19 cellular contexts compared by ENCODE assay signal in genomic region chr4:82789377-82789776, GRCh38. TPM values are rescaled to one million over a fixed set of nuclear protein-coding genes. Genes with fewer than 3 reads are reported as not detected.
DNase-seq lines count a peak whose midpoint lies in the region; ATAC-seq and TF ChIP-seq lines count a peak whose summit lies in the region.
"Had no signal": no experiment of that assay in that cellular context is flagged by ENCODE, and none has a peak within 500 bp of the region (broad histone marks: within the 10 kb centered on the region; RNA-seq: fewer than 3 reads in every experiment).

No MANE protein-coding gene starts in this region.

- DNase-seq in right atrium auricular region (ENCODE audit: low spot score) = peak; percentile 32
- DNase-seq in left ventricle myocardium superior = no peak
- peak; percentile 51 for DNase-seq in endodermal cell
- DNase-seq in NCI-H1417 treated with DMSO at 0.1 percent for 48 hours (lab: John Stamatoyannopoulos, UW) = no peak
- DNase-seq in nephron progenitor cell = no peak
- DNase-seq: 8988T; Caco-2; CD4-positive, alpha-beta T cell; HFFc6; KBM-7; NCI-H1417; NCI-H187 treated with DMSO at 0.1 percent for 48 hours; NCI-H345; NCI-H524 treated with DMSO at 0.1 percent for 48 hours; SHP77 had no signal

- H3K27me3 ChIP-seq in right atrium auricular region = no peaks in the 10 kb centered on the region
- H3K27me3 ChIP-seq in endodermal cell (ENCODE audit: control insufficient read depth, insufficient read depth, low read length, poor library complexity, severe bottlenecking) = peaks cover 71% of the 10 kb centered on the region

- no peaks in the 10 kb centered on the region for H3K9me3 ChIP-seq in right atrium auricular region
- peaks cover 10% of the 10 kb centered on the region for H3K9me3 ChIP-seq in endodermal cell (ENCODE audit: control insufficient read depth, low read length)
- H3K9me3 ChIP-seq: Caco-2 had no signal

- H3K9me3 Mint-ChIP-seq in endodermal cell (peaks cover 5% of the 10 kb centered on the region), nephron (no peaks in the 10 kb centered on the region), nephron progenitor cell (no peaks in the 10 kb centered on the region)
- H3K9me3 Mint-ChIP-seq: CD4-positive, alpha-beta T cell; HFFc6 had no signal

- peaks cover 87% of the 10 kb centered on the region for H3K27me3 Mint-ChIP-seq in endodermal cell (ENCODE audit: insufficient read depth)
- peaks cover 13% of the 10 kb centered on the region for H3K27me3 Mint-ChIP-seq in nephron (ENCODE audit: low read depth)
- H3K27me3 Mint-ChIP-seq in nephron progenitor cell (ENCODE audit: low read depth, poor library complexity) = peaks cover 41% of the 10 kb centered on the region

- H3K4me1 Mint-ChIP-seq in endodermal cell (peaks cover 50% of the 10 kb centered on the region), nephron (peaks cover 50% of the 10 kb centered on the region), nephron progenitor cell (peaks cover 25% of the 10 kb centered on the region)

- H3K4me3 Mint-ChIP-seq in endodermal cell = no peak overlapping the region
- H3K4me3 Mint-ChIP-seq in nephron = no peak overlapping the region
- H3K4me3 Mint-ChIP-seq in nephron progenitor cell = no peak overlapping the region
- H3K4me3 Mint-ChIP-seq: CD4-positive, alpha-beta T cell; HFFc6 had no signal

- H3K27ac Mint-ChIP-seq in endodermal cell (no peak overlapping the region), nephron (peak overlapping the region in 2 of 3 experiments; percentile 31 to 58), nephron progenitor cell (no peak overlapping the region)
- H3K27ac Mint-ChIP-seq: CD4-positive, alpha-beta T cell; HFFc6 had no signal

- H3K36me3 ChIP-seq in right atrium auricular region (no peaks in the 10 kb centered on the region), endodermal cell (ENCODE audit: control insufficient read depth, insufficient read depth, low read length) (no peaks in the 10 kb centered on the region)

- H3K4me1 ChIP-seq in right atrium auricular region (peaks cover 0 to 13% of the 10 kb centered on the region in 2 donors), endodermal cell (ENCODE audit: control insufficient read depth, insufficient read depth, low read length) (peaks cover 13% of the 10 kb centered on the region)

- intact Hi-C loops in left ventricle myocardium superior (cut with micrococcal nuclease) = no loop called here

- H3K27ac ChIP-seq in right atrium auricular region = no peak overlapping the region
- H3K27ac ChIP-seq in endodermal cell (ENCODE audit: low read depth, low read length) = no peak overlapping the region

- H3K36me3 Mint-ChIP-seq in endodermal cell (ENCODE audit: low read depth) (no peaks in the 10 kb centered on the region), nephron (ENCODE audit: low read depth) (no peaks in the 10 kb centered on the region), nephron progenitor cell (ENCODE audit: low read depth) (peaks cover 11% of the 10 kb centered on the region)

- ATAC-seq in left ventricle myocardium superior (no peak), GM19463 (IDR thresholded peaks at IDR 0.05; ENCODE audit: unreplicated experiment) (no peak), GM21367 (IDR thresholded peaks at IDR 0.05; ENCODE audit: unreplicated experiment) (no peak)
- ATAC-seq: HepG2 had no signal

- TF ChIP-seq CTCF in right atrium auricular region (IDR thresholded peaks at IDR 0.05) (no peak), endodermal cell (conservative IDR thresholded peaks at IDR 0.05) (no peak), nephron (IDR thresholded peaks at IDR 0.05; ENCODE audit: unreplicated experiment in 3 of 3) (no peak), nephron progenitor cell (IDR thresholded peaks at IDR 0.05) (no peak)

- H3K4me3 ChIP-seq in right atrium auricular region (no peak overlapping the region), endodermal cell (ENCODE audit: low read length) (no peak overlapping the region)

- WGBS in endodermal cell (ENCODE audit: insufficient coverage in 1 of 2, insufficient read length in 1 of 2), 2 experiments = 45 to 65% methylated on average over 4 to 5 of the region's 5 CpGs

- H3K9ac ChIP-seq in endodermal cell (ENCODE audit: extremely low read depth, low read length, poor library complexity, severe bottlenecking) = no peak overlapping the region

RNA-seq across cellular contexts. Expression of gene SCD5, which starts 9.2 kb away (rescaled TPM):
- 10 to 100 TPM in 1 of 2 donors, 1 to 10 TPM in 1; 9.7 to 14.0 TPM for total RNA-seq in right atrium auricular region
- total RNA-seq in left ventricle myocardium superior = 2.7 TPM
- total RNA-seq in endodermal cell = 1 to 10 TPM; 3.2 to 5.2 TPM
- polyA plus RNA-seq in endodermal cell (2013, experiment 1 of 2) = 20.3 TPM
- 21.8 TPM for polyA plus RNA-seq in endodermal cell (2013, experiment 2 of 2)
- total RNA-seq: HepG2 had no signal
- polyA plus RNA-seq: HepG2 had no signal

Comparison
In these comparisons a context has a peak if more than half of its experiments do, and no peak if none do; other contexts are left out.
1. DNase-seq: peak in right atrium auricular region (single experiment) and endodermal cell (single experiment); none in left ventricle myocardium superior (single experiment), NCI-H1417 treated with DMSO at 0.1 percent for 48 hours (single experiment) and nephron progenitor cell (single experiment).
2. H3K27ac Mint-ChIP-seq: peak in nephron (2 of 3); none in endodermal cell (single experiment) and nephron progenitor cell (single experiment).